13 cellular contexts compared by ENCODE assay signal in the genomic region with DNA sequence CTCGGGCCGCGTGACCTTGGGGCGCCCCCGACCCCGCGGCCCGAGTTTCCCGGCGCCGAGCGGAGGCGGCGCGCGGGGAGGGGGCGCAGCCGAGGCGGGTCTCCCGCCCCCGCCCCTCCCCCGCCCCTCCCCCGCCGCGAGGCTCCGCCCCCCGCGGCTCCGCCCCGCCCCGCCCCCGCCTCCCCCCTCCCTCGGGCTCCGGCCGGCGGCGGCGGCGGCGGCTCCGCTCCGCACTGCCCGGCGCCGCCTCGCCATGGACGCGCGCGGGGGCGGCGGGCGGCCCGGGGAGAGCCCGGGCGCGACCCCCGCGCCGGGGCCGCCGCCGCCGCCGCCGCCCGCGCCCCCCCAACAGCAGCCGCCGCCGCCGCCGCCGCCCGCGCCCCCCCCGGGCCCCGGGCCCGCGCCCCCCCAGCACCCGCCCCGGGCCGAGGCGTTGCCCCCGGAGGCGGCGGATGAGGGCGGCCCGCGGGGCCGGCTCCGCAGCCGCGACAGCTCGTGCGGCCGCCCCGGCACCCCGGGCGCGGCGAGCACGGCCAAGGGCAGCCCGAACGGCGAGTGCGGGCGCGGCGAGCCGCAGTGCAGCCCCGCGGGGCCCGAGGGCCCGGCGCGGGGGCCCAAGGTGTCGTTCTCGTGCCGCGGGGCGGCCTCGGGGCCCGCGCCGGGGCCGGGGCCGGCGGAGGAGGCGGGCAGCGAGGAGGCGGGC. TPM values are rescaled to one million over a fixed set of nuclear protein-coding genes. Genes with fewer than 3 reads are reported as not detected.
DNase-seq lines count a peak whose midpoint lies in the region; ATAC-seq and TF ChIP-seq lines count a peak whose summit lies in the region.
"Had no signal": no experiment of that assay in that cellular context is flagged by ENCODE, and none has a peak within 500 bp of the region (broad histone marks: within the 10 kb centered on the region; RNA-seq: fewer than 3 reads in every experiment).

A gene (plus strand): TSS at position 189 of the 703 bp plus-strand sequence. CDS start 65 bp downstream, at position 254.

- DNase-seq in activated T-cell treated with anti-CD3 and anti-CD28 coated beads, Interleukin-2, amount 50 U/mL, for 72 hours: no peak
- DNase-seq in activated T-cell treated with anti-CD3 and anti-CD28 coated beads, Interleukin-2, amount 50 U/mL, for 24 hours: no peak
- DNase-seq in hepatocyte (ENCODE audit: low spot score) (no peak), lower lobe of right lung (no peak), SK-N-DZ (ENCODE audit: low spot score) (no peak)
- DNase-seq in stimulated activated naive CD4-positive, alpha-beta T cell treated with Interleukin-2 at 50 U/mL for 16 hours (lab: John Stamatoyannopoulos, UW): no peak
- DNase-seq: body of pancreas; DND-41; NCI-H1436 treated with DMSO at 0.1 percent for 48 hours; stimulated activated CD4-positive, alpha-beta T cell treated with anti-CD3 and anti-CD28 coated beads, Interleukin-1b, Interleukin-23, amount 100 ng/mL, for 48 hours; T-helper 9 cell had no signal

- H3K36me3 ChIP-seq in hepatocyte (replicated peaks; ENCODE audit: insufficient read depth, low read depth) (no peaks in the 10 kb centered on the region), lower lobe of right lung (no peaks in the 10 kb centered on the region)

- peak within 1 kb of the TSS; percentile 77 for H3K4me2 ChIP-seq in hepatocyte

- no peaks in the 10 kb centered on the region for H3K79me2 ChIP-seq in hepatocyte

- peaks cover 13% of the 10 kb centered on the region for H3K4me1 Mint-ChIP-seq in activated T-cell treated with anti-CD3 and anti-CD28 coated beads, Interleukin-2, amount 50 U/mL, for 72 hours (ENCODE audit: low read depth)
- H3K4me1 Mint-ChIP-seq in activated T-cell treated with anti-CD3 and anti-CD28 coated beads, Interleukin-2, amount 50 U/mL, for 24 hours (ENCODE audit: low read depth): peaks cover 11% of the 10 kb centered on the region

- no peak within 1 kb of the TSS for H2AFZ ChIP-seq in hepatocyte

- TF ChIP-seq CTCF in WI38 (IDR thresholded peaks at IDR 0.05; ENCODE audit: low read depth, low read length): no peak
- TF ChIP-seq CTCF in hepatocyte (IDR thresholded peaks at IDR 0.05; ENCODE audit: poor library complexity): no peak
- no peak for TF ChIP-seq CTCF in lower lobe of right lung (IDR thresholded peaks at IDR 0.05)

- no peak within 1 kb of the TSS for H3K27ac ChIP-seq in hepatocyte
- H3K27ac ChIP-seq in temporal lobe (ENCODE audit: low read depth, low read length): peak within 1 kb of the TSS; percentile 96
- H3K27ac ChIP-seq in lower lobe of right lung: no peak within 1 kb of the TSS
- H3K27ac ChIP-seq: body of pancreas had no signal

- H3K4me3 Mint-ChIP-seq in activated T-cell treated with anti-CD3 and anti-CD28 coated beads, Interleukin-2, amount 50 U/mL, for 72 hours: peak within 1 kb of the TSS; percentile 65 to 73
- no peak within 1 kb of the TSS for H3K4me3 Mint-ChIP-seq in activated T-cell treated with anti-CD3 and anti-CD28 coated beads, Interleukin-2, amount 50 U/mL, for 24 hours

- H3K4me3 ChIP-seq in WI38 (ENCODE audit: low read depth, low read length) (peak within 1 kb of the TSS; percentile 27; the same call in 1 of the 2 replicates), hepatocyte (no peak within 1 kb of the TSS), lower lobe of right lung (no peak within 1 kb of the TSS)
- H3K4me3 ChIP-seq: body of pancreas had no signal

- peaks cover 38% of the 10 kb centered on the region for H3K27me3 ChIP-seq in hepatocyte
- H3K27me3 ChIP-seq in lower lobe of right lung (ENCODE audit: low read depth): peaks cover 64% of the 10 kb centered on the region

- H3K27ac Mint-ChIP-seq in activated T-cell treated with anti-CD3 and anti-CD28 coated beads, Interleukin-2, amount 50 U/mL, for 72 hours: no peak within 1 kb of the TSS
- H3K27ac Mint-ChIP-seq in activated T-cell treated with anti-CD3 and anti-CD28 coated beads, Interleukin-2, amount 50 U/mL, for 24 hours: no peak within 1 kb of the TSS

- intact Hi-C loops in lower lobe of right lung (cut with DNase I): no loop called here

- peak; percentile 16 to 18 for ATAC-seq in activated T-cell treated with anti-CD3 and anti-CD28 coated beads, Interleukin-2, amount 50 U/mL, for 72 hours (replicated peaks in 1 of 2)
- ATAC-seq in lower lobe of right lung: no peak
- ATAC-seq: body of pancreas had no signal

- no peaks in the 10 kb centered on the region for H3K36me3 Mint-ChIP-seq in activated T-cell treated with anti-CD3 and anti-CD28 coated beads, Interleukin-2, amount 50 U/mL, for 72 hours (ENCODE audit: insufficient read depth in 2 of 2)
- H3K36me3 Mint-ChIP-seq in activated T-cell treated with anti-CD3 and anti-CD28 coated beads, Interleukin-2, amount 50 U/mL, for 24 hours (ENCODE audit: low read depth): no peaks in the 10 kb centered on the region

- H3K27me3 Mint-ChIP-seq in activated T-cell treated with anti-CD3 and anti-CD28 coated beads, Interleukin-2, amount 50 U/mL, for 72 hours (ENCODE audit: low read depth): peaks cover 12% of the 10 kb centered on the region
- H3K27me3 Mint-ChIP-seq in activated T-cell treated with anti-CD3 and anti-CD28 coated beads, Interleukin-2, amount 50 U/mL, for 24 hours: peaks cover 54% of the 10 kb centered on the region

- no peaks in the 10 kb centered on the region for H3K9me3 ChIP-seq in hepatocyte (ENCODE audit: low read depth)
- H3K9me3 ChIP-seq in lower lobe of right lung: no peaks in the 10 kb centered on the region
- H3K9me3 ChIP-seq: body of pancreas had no signal

- 0% methylated on average over 5 of the region's 132 CpGs for WGBS in hepatocyte (ENCODE audit: low lambda C conversion rate, missing lambda C conversion rate)

- H3K4me1 ChIP-seq in hepatocyte (ENCODE audit: insufficient read depth) (no peaks in the 10 kb centered on the region), lower lobe of right lung (peaks cover 16% of the 10 kb centered on the region)

- H3K9me3 Mint-ChIP-seq in activated T-cell treated with anti-CD3 and anti-CD28 coated beads, Interleukin-2, amount 50 U/mL, for 72 hours: no peaks in the 10 kb centered on the region
- H3K9me3 Mint-ChIP-seq in activated T-cell treated with anti-CD3 and anti-CD28 coated beads, Interleukin-2, amount 50 U/mL, for 24 hours: no peaks in the 10 kb centered on the region

- H4K20me1 ChIP-seq in hepatocyte (ENCODE audit: insufficient read depth, poor library complexity, severe bottlenecking): no peaks in the 10 kb centered on the region

- no peaks in the 10 kb centered on the region for H3K9me2 ChIP-seq in hepatocyte (replicated peaks; ENCODE audit: insufficient read depth)

RNA-seq across cellular contexts. Expression of the gene that starts here (rescaled TPM):
- total RNA-seq in activated T-cell treated with anti-CD3 and anti-CD28 coated beads, Interleukin-2, amount 50 U/mL, for 72 hours: 1 to 10 TPM in 1 of 2 donors, under 1 TPM in 1; 0.81 to 1.1 TPM
- total RNA-seq in hepatocyte (0.30 and 0.44 TPM in 2 replicates), temporal lobe (9.1 TPM), lower lobe of right lung (0.24 TPM)
- 0.16 and 0.21 TPM in 2 replicates for polyA plus RNA-seq in hepatocyte
- polyA plus RNA-seq in SK-N-DZ (2014; cell fraction: cytosol; rRNA removed): 2.9 and 3.2 TPM in 2 replicates
- polyA plus RNA-seq in SK-N-DZ (2014; cell fraction: nucleus; rRNA removed): 3.0 and 5.0 TPM in 2 replicates

Comparison
In these comparisons a context has a peak if more than half of its experiments do, and no peak if none do; other contexts are left out.
1. ATAC-seq: peak in activated T-cell treated with anti-CD3 and anti-CD28 coated beads, Interleukin-2, amount 50 U/mL, for 72 hours (2 of 2); none in lower lobe of right lung (0 of 2).